13 cellular contexts compared by ENCODE assay signal in the genomic region with DNA sequence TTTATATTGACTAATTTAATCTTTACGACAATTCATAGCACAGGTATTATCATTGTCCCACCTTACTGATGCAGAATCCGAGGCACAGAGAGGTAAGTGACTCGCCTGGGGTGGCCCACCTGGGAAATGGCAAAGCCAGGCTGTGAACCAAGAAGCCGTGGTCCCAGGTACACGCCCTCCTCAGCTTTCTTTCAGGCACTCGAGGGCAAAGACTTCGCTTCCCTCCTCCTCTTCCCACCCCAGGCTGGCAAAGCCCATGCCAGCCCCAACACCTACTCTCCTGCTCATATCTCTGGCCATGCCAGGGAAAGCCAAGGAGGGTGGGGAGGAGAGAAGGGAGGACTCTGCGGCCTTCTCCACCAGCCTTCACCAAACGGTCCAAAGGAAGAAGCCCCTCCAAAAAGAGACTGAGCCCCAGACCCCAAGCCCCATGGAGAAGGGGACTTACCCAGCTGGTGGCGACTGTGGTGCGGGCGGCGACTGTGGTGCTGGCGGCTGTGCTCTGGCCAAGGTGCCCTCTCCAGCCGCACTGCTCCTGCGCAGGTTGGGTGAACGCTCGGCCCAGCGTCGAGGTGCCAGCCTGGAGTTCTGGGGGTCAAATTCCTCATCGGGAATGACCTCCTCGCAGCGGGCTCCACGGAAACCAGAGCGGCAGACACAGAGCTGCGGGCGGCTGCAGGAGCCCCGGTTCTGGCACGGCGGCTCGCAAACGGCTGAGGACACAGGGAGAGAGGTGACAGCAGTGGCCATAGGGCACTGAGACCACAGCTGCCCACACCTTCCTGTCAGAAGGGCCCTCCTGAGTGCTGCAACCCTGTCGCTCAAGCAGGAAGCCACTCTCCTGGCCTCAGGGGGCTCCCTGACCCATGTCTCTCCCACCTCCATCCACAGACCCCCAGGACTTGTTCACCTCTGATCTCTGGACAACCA.
"Had no signal": no experiment of that assay in that cellular context is flagged by ENCODE, and none has a peak within 500 bp of the region (broad histone marks: within the 10 kb centered on the region; RNA-seq: fewer than 3 reads in every experiment).

No MANE protein-coding gene starts in this region.

- H3K27ac Mint-ChIP-seq: activated B cell treated with CpG ODN at 0.5 μM for 24 hours; activated CD4-positive, alpha-beta T cell treated with anti-CD3 and anti-CD28 coated beads, Interleukin-2, amount 10 ng/mL, durations not matched to agents 7 days and 5 days; mesothelial cell of epicardium had no signal

- H3K27me3 Mint-ChIP-seq: activated B cell treated with CpG ODN at 0.5 μM for 24 hours; activated CD4-positive, alpha-beta T cell treated with anti-CD3 and anti-CD28 coated beads, Interleukin-2, amount 10 ng/mL, durations not matched to agents 7 days and 5 days had no signal

- H3K36me3 Mint-ChIP-seq: brain, mesothelial cell of epicardium had no signal

- H3K9me3 Mint-ChIP-seq: activated B cell treated with CpG ODN at 0.5 μM for 24 hours; activated CD4-positive, alpha-beta T cell treated with anti-CD3 and anti-CD28 coated beads, Interleukin-2, amount 10 ng/mL, durations not matched to agents 7 days and 5 days; mesothelial cell of epicardium; neural crest cell had no signal

- ATAC-seq: foreskin keratinocyte, T-helper 17 cell had no signal

- H3K4me1 Mint-ChIP-seq: activated B cell treated with CpG ODN at 0.5 μM for 24 hours had no signal

- H3K9me3 ChIP-seq: adrenal gland, esophagus muscularis mucosa, tibial nerve had no signal

- H3K4me3 ChIP-seq: adrenal gland, dorsolateral prefrontal cortex, esophagus muscularis mucosa, tibial nerve had no signal

- DNase-seq: activated B cell treated with CpG ODN at 0.5 μM for 24 hours; activated CD4-positive, alpha-beta T cell treated with anti-CD3 and anti-CD28 coated beads, Interleukin-2, amount 10 ng/mL, durations not matched to agents 7 days and 5 days; activated naive CD4-positive, alpha-beta T cell treated with anti-CD3 and anti-CD28 coated beads, Interleukin-2, amount 50 U/mL, for 16 hours; adrenal gland; cerebellar nuclear complex; dorsolateral prefrontal cortex; foreskin keratinocyte; T-helper 17 cell had no signal

- H3K4me3 Mint-ChIP-seq: activated B cell treated with CpG ODN at 0.5 μM for 24 hours; activated CD4-positive, alpha-beta T cell treated with anti-CD3 and anti-CD28 coated beads, Interleukin-2, amount 10 ng/mL, durations not matched to agents 7 days and 5 days; brain; mesothelial cell of epicardium; neural crest cell; T-helper 17 cell had no signal

- H3K36me3 ChIP-seq: adrenal gland, esophagus muscularis mucosa had no signal

- H3K27me3 ChIP-seq: adrenal gland, dorsolateral prefrontal cortex, esophagus muscularis mucosa, foreskin keratinocyte, tibial nerve had no signal

- H3K27ac ChIP-seq: dorsolateral prefrontal cortex, foreskin keratinocyte had no signal
